13 cellular contexts compared by ENCODE assay signal in the genomic region with DNA sequence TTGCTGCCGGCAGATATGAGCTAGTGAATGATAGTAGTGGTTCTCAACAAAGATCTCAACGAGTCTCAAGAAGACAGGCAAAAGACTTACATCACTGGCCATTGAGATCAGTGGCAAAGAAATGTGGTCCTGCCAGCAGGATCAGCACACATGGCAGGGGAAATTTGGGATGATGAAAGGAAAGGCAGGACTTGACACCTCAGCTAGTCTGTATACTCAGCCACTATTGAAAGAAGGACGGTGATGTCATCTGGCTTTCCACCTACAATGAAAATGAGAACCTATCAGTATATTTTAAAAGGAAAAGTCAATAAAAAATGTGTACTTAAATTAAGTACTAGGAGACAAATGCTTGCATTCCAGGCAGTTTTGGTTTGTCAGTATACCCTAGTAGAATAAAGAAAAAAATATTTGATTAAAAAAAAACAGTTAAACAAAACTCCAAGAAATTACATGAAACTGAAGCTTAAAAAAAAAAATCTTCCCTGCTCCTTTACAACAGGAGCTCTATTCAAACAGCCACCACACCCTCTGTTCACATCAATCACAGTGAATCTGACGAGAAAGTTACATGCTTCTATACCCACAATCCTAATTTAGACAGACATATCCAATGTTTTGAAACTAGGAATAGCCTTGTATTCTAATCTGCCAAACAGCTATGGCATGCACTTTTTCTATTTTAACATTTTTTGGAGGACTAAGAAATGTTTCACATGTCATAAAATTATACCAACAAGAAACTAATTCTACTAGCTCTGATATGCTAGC. TPM values are rescaled to one million over a fixed set of nuclear protein-coding genes. Genes with fewer than 3 reads are reported as not detected.
DNase-seq lines count a peak whose midpoint lies in the region; FAIRE-seq and TF ChIP-seq lines count a peak whose summit lies in the region.
"Had no signal": no experiment of that assay in that cellular context is flagged by ENCODE, and none has a peak within 500 bp of the region (broad histone marks: within the 10 kb centered on the region; RNA-seq: fewer than 3 reads in every experiment).

No MANE protein-coding gene starts in this region.

- H3K9me3 ChIP-seq in SJCRH30 (replicated peaks), result no peaks in the 10 kb centered on the region
- H3K9me3 ChIP-seq in right atrium auricular region, result no peaks in the 10 kb centered on the region
- no peaks in the 10 kb centered on the region for H3K9me3 ChIP-seq in sigmoid colon
- H3K9me3 ChIP-seq in uterus, result no peaks in the 10 kb centered on the region
- H3K9me3 ChIP-seq: BLaER1, neutrophil had no signal

- intact Hi-C loops in sigmoid colon (cut with DNase I), result no loop called here
- intact Hi-C loops in uterus (cut with DNase I; ENCODE audit: low total_unique reads), result no loop called here

- peaks cover 20% of the 10 kb centered on the region for H3K4me1 ChIP-seq in SJCRH30
- peaks cover 0 to 29% of the 10 kb centered on the region in 2 donors for H3K4me1 ChIP-seq in right atrium auricular region
- peaks cover 0 to 70% (median 52%) of the 10 kb centered on the region in 4 donors for H3K4me1 ChIP-seq in sigmoid colon
- H3K4me1 ChIP-seq in uterus, result no peaks in the 10 kb centered on the region
- H3K4me1 ChIP-seq: BLaER1 had no signal

- H3K27ac ChIP-seq in SJCRH30 (peak overlapping the region; percentile 84), right atrium auricular region (peak overlapping the region; percentile 82 to 87), sigmoid colon (peak overlapping the region; percentile 46 to 88 (median 74)), uterus (no peak overlapping the region)
- H3K27ac ChIP-seq: BLaER1 had no signal

- TF ChIP-seq POLR2A in sigmoid colon (IDR thresholded peaks at IDR 0.05) (no peak), uterus (IDR thresholded peaks at IDR 0.05) (no peak)

- no peaks in the 10 kb centered on the region for H3K27me3 ChIP-seq in SJCRH30
- H3K27me3 ChIP-seq in right atrium auricular region, result no peaks in the 10 kb centered on the region
- no peaks in the 10 kb centered on the region for H3K27me3 ChIP-seq in sigmoid colon
- H3K27me3 ChIP-seq in uterus, result no peaks in the 10 kb centered on the region
- H3K27me3 ChIP-seq: BLaER1, neutrophil had no signal

- H3K4me3 ChIP-seq in SJCRH30 (no peak overlapping the region), right atrium auricular region (no peak overlapping the region), sigmoid colon (no peak overlapping the region), uterus (no peak overlapping the region)
- H3K4me3 ChIP-seq: BLaER1 had no signal

- no peak for TF ChIP-seq EP300 in sigmoid colon (IDR thresholded peaks at IDR 0.05)

- FAIRE-seq in GM19239 (lab: Jason Lieb, UNC), result peak; percentile 37

- 50 to 78% methylated on average over 4 of the region's 4 CpGs for WGBS in sigmoid colon, 2 donors

- no peak for DNase-seq in GM19239 (ENCODE audit: insufficient read length, low spot score)
- DNase-seq in SJCRH30, result peak; percentile 63 to 83
- DNase-seq in right atrium auricular region (ENCODE audit: low spot score), result no peak
- DNase-seq in sigmoid colon, result no peak
- DNase-seq in hippocampal formation (lab: John Stamatoyannopoulos, UW), result no peak
- DNase-seq in stimulated activated naive CD4-positive, alpha-beta T cell (lab: John Stamatoyannopoulos, UW), result no peak
- no peak for DNase-seq in uterus
- no peak for DNase-seq in GF-D8 (lab: John Stamatoyannopoulos, UW)
- DNase-seq: activated B cell treated with CpG ODN at 0.5 μM for 24 hours, HFFc6, immature natural killer cell had no signal

- TF ChIP-seq CTCF in right atrium auricular region (IDR thresholded peaks at IDR 0.05), result no peak
- TF ChIP-seq CTCF in sigmoid colon (IDR thresholded peaks at IDR 0.05), result no peak
- no peak for TF ChIP-seq CTCF in uterus (IDR thresholded peaks at IDR 0.05)

- H3K36me3 ChIP-seq in SJCRH30 (peaks cover 7% of the 10 kb centered on the region; the same call in 1 of the 2 replicates), right atrium auricular region (peaks cover 37% of the 10 kb centered on the region), sigmoid colon (peaks cover 0 to 36% (median 11%) of the 10 kb centered on the region in 4 donors), uterus (no peaks in the 10 kb centered on the region)

RNA-seq across cellular contexts. Expression of a gene that starts 34.9 kb away (rescaled TPM):
- total RNA-seq in SJCRH30 (2014; rRNA removed; shearing (Covaris generic)), result 1.1 and 2.7 TPM in 2 replicates
- 1 to 10 TPM in 1 of 2 donors, under 1 TPM in 1; 0.26 to 1.2 TPM for total RNA-seq in right atrium auricular region
- under 1 TPM; 0.41 to 0.71 (median 0.61) TPM for total RNA-seq in sigmoid colon
- under 1 TPM in 2 of 3 donors, not detected in 1; 0.36 to 0.46 TPM for polyA plus RNA-seq in sigmoid colon
- 1 to 10 TPM in 2 of 4 donors, under 1 TPM in 1, not detected in 1; 0.88 to 8.4 (median 1.2) TPM for total RNA-seq in uterus

RNA-seq across cellular contexts. Expression of a gene that starts 35.1 kb away (rescaled TPM):
- 73.2 and 91.5 TPM in 2 replicates for total RNA-seq in SJCRH30 (2014; rRNA removed; shearing (Covaris generic))
- total RNA-seq in right atrium auricular region, result 10 to 100 TPM; 65.7 to 96.1 TPM
- 100 to 1,000 TPM; 120 to 209 (median 172) TPM for total RNA-seq in sigmoid colon
- 100 to 1,000 TPM; 157 to 281 (median 206) TPM for polyA plus RNA-seq in sigmoid colon
- total RNA-seq in uterus, result 100 to 1,000 TPM in 2 of 4 donors, 10 to 100 TPM in 2; 82.5 to 195 (median 100) TPM

RNA-seq across cellular contexts. Expression of a gene that starts 46.1 kb away (rescaled TPM):
- total RNA-seq in SJCRH30 (2014; rRNA removed; shearing (Covaris generic)), result 6.6 and 6.9 TPM in 2 replicates
- total RNA-seq in right atrium auricular region (10 to 100 TPM; 32.1 to 53.6 TPM), sigmoid colon (10 to 100 TPM; 19.4 to 30.3 (median 22.5) TPM), uterus (10 to 100 TPM in 3 of 4 donors, 1 to 10 TPM in 1; 3.6 to 34.1 (median 21.1) TPM)
- polyA plus RNA-seq in sigmoid colon, result 10 to 100 TPM; 16.1 to 24.5 (median 18.6) TPM

Comparison
In these comparisons a context has a peak if more than half of its experiments do, and no peak if none do; other contexts are left out.
1. DNase-seq: peak in SJCRH30 (2 of 2); none in GM19239 (single experiment), right atrium auricular region (single experiment), sigmoid colon (single experiment), hippocampal formation (0 of 2), stimulated activated naive CD4-positive, alpha-beta T cell (0 of 6), uterus (0 of 2) and GF-D8 (single experiment).
2. H3K27ac ChIP-seq: peak in SJCRH30 (single experiment), right atrium auricular region (2 of 2) and sigmoid colon (4 of 4); none in uterus (0 of 2).